In genomic region chr11:20661850-20662249, GRCh38 we compare ENCODE assay signal across 31 cellular contexts. TPM values are rescaled to one million over a fixed set of nuclear protein-coding genes. Genes with fewer than 3 reads are reported as not detected.
"Had no signal": no experiment of that assay in that cellular context is flagged by ENCODE, and none has a peak within 500 bp of the region (broad histone marks: within the 10 kb centered on the region; RNA-seq: fewer than 3 reads in every experiment).

No MANE protein-coding gene starts in this region.

- H3K27ac ChIP-seq: epithelial cell of prostate, esophagus squamous epithelium, gastrocnemius medialis, heart right ventricle, left lung, lower lobe of right lung had no signal

- H3K9me3 ChIP-seq: esophagus squamous epithelium, gastrocnemius medialis, left lung, lower lobe of right lung, mucosa of descending colon had no signal

- DNase-seq: cortex of kidney; effector CD8-positive, alpha-beta T cell; effector memory CD8-positive, alpha-beta T cell; endodermal cell; erythroblast; esophagus squamous epithelium; foreskin fibroblast; foreskin melanocyte; gastrocnemius medialis; glutamatergic neuron; head of caudate nucleus; heart right ventricle; hippocampal formation; left cardiac atrium; left lung; left ventricle myocardium superior; lower lobe of right lung; mesenchymal stem cell; mucosa of descending colon; naive B cell; naive thymus-derived CD8-positive, alpha-beta T cell had no signal

- H3K36me3 ChIP-seq: esophagus squamous epithelium, gastrocnemius medialis, heart right ventricle, left lung, lower lobe of right lung had no signal

- ATAC-seq: effector memory CD8-positive, alpha-beta T cell; esophagus mucosa; gastrocnemius medialis; heart right ventricle; left cardiac atrium; left lung; left ventricle myocardium superior; lower lobe of right lung; mucosa of descending colon; naive thymus-derived CD8-positive, alpha-beta T cell had no signal

- H3K4me1 ChIP-seq: esophagus squamous epithelium, gastrocnemius medialis, heart right ventricle, left lung, lower lobe of right lung had no signal

- H3K9me3 Mint-ChIP-seq: dendritic cell treated with granulocyte-macrophage colony-stimulating factor and Interleukin-4, amounts not matched to agents 40 ng/mL and 50 ng/mL, for 4 days; endodermal cell had no signal

- H3K4me3 Mint-ChIP-seq: dendritic cell treated with granulocyte-macrophage colony-stimulating factor and Interleukin-4, amounts not matched to agents 40 ng/mL and 50 ng/mL, for 4 days; effector memory CD8-positive, alpha-beta T cell; endodermal cell; mesothelial cell of epicardium; naive B cell; naive thymus-derived CD8-positive, alpha-beta T cell had no signal

- H3K4me3 ChIP-seq: esophagus squamous epithelium, gastrocnemius medialis, heart right ventricle, left lung, lower lobe of right lung, mucosa of descending colon had no signal

- H3K4me1 Mint-ChIP-seq: mesothelial cell of epicardium; naive B cell; naive thymus-derived CD8-positive, alpha-beta T cell had no signal

- H3K27ac Mint-ChIP-seq: dendritic cell treated with granulocyte-macrophage colony-stimulating factor and Interleukin-4, amounts not matched to agents 40 ng/mL and 50 ng/mL, for 4 days; effector memory CD8-positive, alpha-beta T cell; endodermal cell; mesothelial cell of epicardium; naive thymus-derived CD8-positive, alpha-beta T cell had no signal

- H3K36me3 Mint-ChIP-seq: mesothelial cell of epicardium; naive thymus-derived CD8-positive, alpha-beta T cell had no signal

RNA-seq across cellular contexts. Expression of gene NELL1, which starts 7.5 kb away (rescaled TPM):
- total RNA-seq: dermis microvascular lymphatic vessel endothelial cell; esophagus mucosa; gastrocnemius medialis; glomerular endothelial cell; heart right ventricle; left cardiac atrium; left lung; left ventricle myocardium superior; lung microvascular endothelial cell; mesenteric fat pad; myocyte; naive thymus-derived CD8-positive, alpha-beta T cell had no signal
- polyA plus RNA-seq: heart right ventricle; keratinocyte; naive thymus-derived CD8-positive, alpha-beta T cell had no signal
